ENCODE assay signal across 19 cellular contexts in genomic region chr4:95215991-95216605, GRCh38.
DNase-seq lines count a peak whose midpoint lies in the region; TF ChIP-seq lines count a peak whose summit lies in the region.
"Had no signal": no experiment of that assay in that cellular context is flagged by ENCODE, and none has a peak within 500 bp of the region (broad histone marks: within the 10 kb centered on the region; RNA-seq: fewer than 3 reads in every experiment).

No MANE protein-coding gene starts in this region.

- H3K27ac Mint-ChIP-seq in CD4-positive, alpha-beta memory T cell: no peak overlapping the region
- H3K27ac Mint-ChIP-seq: naive B cell; stimulated activated effector memory CD8-positive, alpha-beta T cell treated with anti-CD3 and anti-CD28 coated beads, Interleukin-12 subunit alpha, Interleukin-12 subunit beta, amount 100 ng/mL, for 72 hours had no signal

- TF ChIP-seq CTCF in fibroblast of pulmonary artery (IDR thresholded peaks at IDR 0.05; ENCODE audit: low read length, missing control alignments): no peak

- POLR2A ChIA-PET in CD4-positive, alpha-beta memory T cell (lab: Charles Lee; ENCODE audit: partially characterized antibody): no interaction called here

- H3K4me3 Mint-ChIP-seq in CD4-positive, alpha-beta memory T cell: no peak overlapping the region
- H3K4me3 Mint-ChIP-seq: naive B cell; stimulated activated effector memory CD8-positive, alpha-beta T cell treated with anti-CD3 and anti-CD28 coated beads, Interleukin-12 subunit alpha, Interleukin-12 subunit beta, amount 100 ng/mL, for 72 hours had no signal

- H3K27me3 ChIP-seq in CD4-positive, alpha-beta memory T cell (ENCODE audit: insufficient read depth, low read length): no peaks in the 10 kb centered on the region
- H3K27me3 ChIP-seq: right atrium auricular region had no signal

- H3K4me3 ChIP-seq in SK-N-MC (peak overlapping the region; percentile 47), fibroblast of pulmonary artery (replicated peaks; ENCODE audit: low read depth, low read length) (no peak overlapping the region)
- no peak overlapping the region for H3K4me3 ChIP-seq in CD4-positive, alpha-beta memory T cell (ENCODE audit: low read length in 2 of 2)
- H3K4me3 ChIP-seq: right atrium auricular region had no signal

- DNase-seq in DMS 273 (lab: John Stamatoyannopoulos, UW; ENCODE audit: unreplicated experiment): peak; percentile 29
- no peak for DNase-seq in DMS 273 treated with DMSO at 0.1 percent for 48 hours (lab: John Stamatoyannopoulos, UW)
- DNase-seq in SK-N-MC (ENCODE audit: low read depth, low spot score): peak; percentile 40
- DNase-seq in fibroblast of pulmonary artery (ENCODE audit: low read depth): peak; percentile 11
- DNase-seq in EL: no peak
- DNase-seq in CD4-positive, alpha-beta memory T cell: no peak
- no peak for DNase-seq in activated T-cell treated with anti-CD3 and anti-CD28 coated beads for 4 hours
- DNase-seq: activated CD4-positive, CD25-positive, alpha-beta regulatory T cell; Caco-2; cortex of kidney; erythroblast; hypothalamus; left colon; naive B cell; stimulated activated CD4-positive, alpha-beta T cell treated with anti-CD3 and anti-CD28 coated beads, Interleukin-4, amount 100 ng/mL, for 4 hours had no signal

- H3K36me3 ChIP-seq in SK-N-MC (ENCODE audit: insufficient read depth, low read length): no peaks in the 10 kb centered on the region
- no peaks in the 10 kb centered on the region for H3K36me3 ChIP-seq in CD4-positive, alpha-beta memory T cell (ENCODE audit: insufficient read depth, low read length)
- H3K36me3 ChIP-seq: right atrium auricular region had no signal

- no peaks in the 10 kb centered on the region for H3K36me3 Mint-ChIP-seq in CD4-positive, alpha-beta memory T cell
- H3K36me3 Mint-ChIP-seq: naive B cell; stimulated activated effector memory CD8-positive, alpha-beta T cell treated with anti-CD3 and anti-CD28 coated beads, Interleukin-12 subunit alpha, Interleukin-12 subunit beta, amount 100 ng/mL, for 72 hours had no signal

- peak overlapping the region; percentile 60 for H3K27ac ChIP-seq in SK-N-MC
- peak overlapping the region; percentile 21 for H3K27ac ChIP-seq in temporal lobe (ENCODE audit: low read depth, low read length)
- no peak overlapping the region for H3K27ac ChIP-seq in CD4-positive, alpha-beta memory T cell (ENCODE audit: low read depth, low read length)
- H3K27ac ChIP-seq: 22Rv1, right atrium auricular region had no signal

- H3K9me3 ChIP-seq in SK-N-MC (ENCODE audit: low read depth, low read length): no peaks in the 10 kb centered on the region
- H3K9me3 ChIP-seq in CD4-positive, alpha-beta memory T cell (ENCODE audit: control insufficient read depth in 1 of 2, low read length in 2 of 2): no peaks in the 10 kb centered on the region
- H3K9me3 ChIP-seq: right atrium auricular region had no signal

- H3K4me1 Mint-ChIP-seq in CD4-positive, alpha-beta memory T cell: no peaks in the 10 kb centered on the region
- H3K4me1 Mint-ChIP-seq: naive B cell; stimulated activated effector memory CD8-positive, alpha-beta T cell treated with anti-CD3 and anti-CD28 coated beads, Interleukin-12 subunit alpha, Interleukin-12 subunit beta, amount 100 ng/mL, for 72 hours had no signal

- H3K4me1 ChIP-seq in CD4-positive, alpha-beta memory T cell (ENCODE audit: insufficient read depth, low read length): no peaks in the 10 kb centered on the region

- CTCF ChIA-PET in CD4-positive, alpha-beta memory T cell (lab: Charles Lee; ENCODE audit: partially characterized antibody): no interaction called here

- intact Hi-C loops in CD4-positive, alpha-beta memory T cell (cut with micrococcal nuclease): no loop called here

- no peaks in the 10 kb centered on the region for H3K9me3 Mint-ChIP-seq in CD4-positive, alpha-beta memory T cell
- H3K9me3 Mint-ChIP-seq: naive B cell had no signal

- H3K9ac ChIP-seq in SK-N-MC (ENCODE audit: insufficient read length): peak overlapping the region; percentile 14

- H3K27me3 Mint-ChIP-seq in CD4-positive, alpha-beta memory T cell: peaks cover 0 to 1% of the 10 kb centered on the region in 2 donors
- H3K27me3 Mint-ChIP-seq: naive B cell had no signal

Comparison
In these comparisons a context has a peak if more than half of its experiments do, and no peak if none do; other contexts are left out.
1. DNase-seq: peak in DMS 273 (single experiment), SK-N-MC (single experiment) and fibroblast of pulmonary artery (single experiment); none in DMS 273 treated with DMSO at 0.1 percent for 48 hours (single experiment), EL (single experiment), CD4-positive, alpha-beta memory T cell (0 of 5) and activated T-cell treated with anti-CD3 and anti-CD28 coated beads for 4 hours (single experiment).